8 cellular contexts compared by ENCODE assay signal in the genomic region with DNA sequence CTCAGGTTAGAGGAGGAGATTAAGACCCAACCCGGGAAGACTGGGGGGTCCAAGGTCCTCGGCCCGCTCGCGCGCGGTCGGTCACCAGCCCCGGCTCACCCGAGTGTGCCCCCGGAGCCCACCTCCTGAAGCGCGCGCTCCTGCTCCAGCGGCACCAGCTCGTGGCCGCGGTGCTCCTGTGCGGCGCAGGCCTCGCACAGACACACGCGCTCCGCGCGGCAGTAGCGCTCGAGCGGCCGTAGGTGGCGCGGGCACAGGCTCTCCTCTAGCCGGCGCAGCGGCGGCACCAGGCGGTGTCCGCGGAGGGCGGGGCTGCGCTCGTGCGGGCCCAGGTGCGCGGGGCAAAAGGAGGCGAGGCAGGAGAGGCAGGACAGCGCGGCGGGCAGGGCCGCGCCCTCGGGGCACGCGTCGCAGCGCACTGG. TPM values are rescaled to one million over a fixed set of nuclear protein-coding genes. Genes with fewer than 3 reads are reported as not detected.
DNase-seq lines count a peak whose midpoint lies in the region; ATAC-seq, FAIRE-seq and TF ChIP-seq lines count a peak whose summit lies in the region.

No MANE protein-coding gene starts in this region.

- POLR2A ChIA-PET in GM12878 (lab: Charles Lee): interaction anchor here (0.8 to 3.7 kb wide), 6 partner anchors 18 to 113 kb away, joined by 3 to 27 read pairs (median 4); partner anchors contain the start of genes GALK1 and TRIM65

- SMC1A ChIA-PET in GM12878 (lab: Charles Lee; ENCODE audit: uncharacterized antibody, unreplicated experiment): interaction anchor here (1.3 to 1.6 kb wide), 2 partner anchors 113 to 125 kb away, joined by 3 read pairs; partner anchors contain the start of gene GALK1

- CTCF ChIA-PET in GM12878 (lab: Yijun Ruan, JAX): interaction anchor here (0.6 to 7.9 kb wide), 13 partner anchors 13 to 603 kb away, joined by 3 to 81 read pairs (median 5); partner anchors contain the start of genes GALK1, TRIM65 and WBP2

- no peak for TF ChIP-seq RAD21 in GM12878 (IDR thresholded peaks at IDR 0.05; ENCODE audit: insufficient read depth, low read depth, low read length)

- peak; percentile 40 to 50 (median 45); a peak in 5 of 6 replicates for TF ChIP-seq CTCF in GM12878 (IDR thresholded peaks at IDR 0.05 in 2 of 3, conservative IDR thresholded peaks at IDR 0.05 in 1 of 3; ENCODE audit: control insufficient read depth in 2 of 3, extremely low read depth in 1 of 3, insufficient read depth in 1 of 3, low read depth in 3 of 3, low read length in 3 of 3)

- BruUV-seq in GM12878 (replicated peaks; lab: Mats Ljungman, UMichigan): no TSS peak

- TF ChIP-seq EP300 in GM12878 (IDR thresholded peaks at IDR 0.05; ENCODE audit: borderline replicate concordance in 1 of 2, control insufficient read depth in 1 of 2, low read depth in 2 of 2, low read length in 2 of 2): no peak

- H3K9me3 ChIP-seq in GM12878 (replicated peaks; ENCODE audit: control insufficient read depth, insufficient read depth, low read length) (no peaks in the 10 kb centered on the region), iPS-18a (ENCODE audit: control insufficient read depth, low read depth, low read length) (no peaks in the 10 kb centered on the region), skeletal muscle tissue (ENCODE audit: control insufficient read depth in 3 of 3, low read length in 3 of 3) (no peaks in the 10 kb centered on the region)

- no peak for FAIRE-seq in GM12878 (lab: Jason Lieb, UNC)

- WGBS in GM12878 (ENCODE audit: insufficient coverage, insufficient replicate concordance, low lambda C conversion rate, missing lambda C conversion rate): 1% methylated on average over 55 of the region's 56 CpGs

- H3K27me3 ChIP-seq in GM12878 (replicated peaks in 1 of 2; ENCODE audit: control insufficient read depth in 2 of 2, insufficient read depth in 2 of 2, low read length in 1 of 2) (peaks cover 2% of the 10 kb centered on the region in 2 experiments), iPS-18a (ENCODE audit: control insufficient read depth, insufficient read depth, low read length) (peaks cover 38% of the 10 kb centered on the region), skeletal muscle tissue (ENCODE audit: control insufficient read depth in 3 of 3, insufficient read depth in 3 of 3, low read length in 3 of 3) (no peaks in the 10 kb centered on the region)

- peaks cover 25% of the 10 kb centered on the region for H3K4me1 ChIP-seq in GM12878 (ENCODE audit: control insufficient read depth, insufficient read depth, low read length)
- H3K4me1 ChIP-seq in iPS-18a (ENCODE audit: control insufficient read depth, low read depth, low read length): no peaks in the 10 kb centered on the region
- H3K4me1 ChIP-seq in skeletal muscle tissue (ENCODE audit: control insufficient read depth in 3 of 3, insufficient read depth in 3 of 3, low read length in 3 of 3): peaks cover 46 to 67% (median 55%) of the 10 kb centered on the region in 3 donors

- H3K36me3 ChIP-seq in GM12878 (ENCODE audit: control insufficient read depth in 2 of 2, insufficient read depth in 2 of 2, low read length in 1 of 2) (no peaks in the 10 kb centered on the region), iPS-18a (ENCODE audit: control insufficient read depth, low read depth, low read length) (no peaks in the 10 kb centered on the region), skeletal muscle tissue (ENCODE audit: control insufficient read depth in 3 of 3, insufficient read depth in 3 of 3, low read length in 3 of 3) (peaks cover 0 to 11% (median 5%) of the 10 kb centered on the region in 3 donors)

- intact Hi-C loops in GM12878 (cut with micrococcal nuclease; ENCODE audit: unreplicated experiment): loop anchor here (2.0 kb wide), 1 partner anchor 19 kb away; the partner anchor contains the start of gene TRIM65

- H3K4me2 ChIP-seq in GM12878 (ENCODE audit: control insufficient read depth, insufficient read depth): peak overlapping the region; percentile 92

- peak overlapping the region; percentile 29; the same call in 1 of the 2 replicates for H3K4me3 ChIP-seq in GM12878
- H3K4me3 ChIP-seq in iPS-18a (ENCODE audit: low read length): peak overlapping the region; percentile 63
- peak overlapping the region; percentile 79 to 84 (median 79) for H3K4me3 ChIP-seq in skeletal muscle tissue (ENCODE audit: low read length in 3 of 3)

- peak overlapping the region; percentile 59 for H2AFZ ChIP-seq in GM12878 (ENCODE audit: control insufficient read depth, low read depth, low read length)

- in situ Hi-C loops in ACHN (cut with HindIII; ENCODE audit: low pct_ligation_motif_present, low pct_unique_long_range_greater_than_20kb, low sequenced_read_pairs) (no loop called here), GM12878 (cut with MboI) (no loop called here)

- RAD21 ChIA-PET in GM12878 (lab: Charles Lee; ENCODE audit: unreplicated experiment): interaction anchor here (1.6 to 2.4 kb wide), 4 partner anchors 19 to 124 kb away, joined by 4 to 16 read pairs (median 8); partner anchors contain the start of gene WBP2

- DNase-seq in ACHN (peak; percentile 83), M059J (ENCODE audit: low read depth) (peak; percentile 70), T-helper 9 cell (peak; percentile 62), GM12878 (ENCODE audit: low read depth, low spot score) (no peak)

- H3K9ac ChIP-seq in GM12878 (ENCODE audit: control insufficient read depth, insufficient read depth, low read length) (peak overlapping the region; percentile 24; the same call in 1 of the 2 replicates), iPS-18a (ENCODE audit: low read length) (no peak overlapping the region), skeletal muscle tissue (ENCODE audit: low read depth in 1 of 3, low read length in 3 of 3) (peak overlapping the region; percentile 87 to 90 (median 87))

- H4K20me1 ChIP-seq in GM12878 (ENCODE audit: control insufficient read depth, insufficient read depth): no peaks in the 10 kb centered on the region

- ATAC-seq in GM18861 (IDR thresholded peaks at IDR 0.05; ENCODE audit: unreplicated experiment) (peak; percentile 46), GM12878 (peak; percentile 83), GM21619 (IDR thresholded peaks at IDR 0.05; ENCODE audit: unreplicated experiment) (no peak)

- no peak for TF ChIP-seq POLR2A in GM12878 (IDR thresholded peaks at IDR 0.05; ENCODE audit: low read depth, low read length)

- H3K27ac ChIP-seq in GM12878 (ENCODE audit: control insufficient read depth, insufficient read depth) (no peak overlapping the region), iPS-18a (ENCODE audit: low read length) (no peak overlapping the region), skeletal muscle tissue (ENCODE audit: low read depth, low read length) (peak overlapping the region; percentile 96)

- no peaks in the 10 kb centered on the region for H3K79me2 ChIP-seq in GM12878 (ENCODE audit: control insufficient read depth, insufficient read depth, low read length)

RNA-seq across cellular contexts. Expression of gene TRIM47, which starts 0.6 kb away (rescaled TPM):
- 3.8 and 6.6 TPM in 2 replicates for total RNA-seq in M059J (2014; rRNA removed; shearing (Covaris generic))
- 4.6 and 7.4 TPM in 2 replicates for total RNA-seq in GM12878 (2013; cell fraction: nucleolus; rRNA removed)
- total RNA-seq in GM12878 (2014; rRNA removed): 9.6 and 9.8 TPM in 2 replicates
- total RNA-seq in GM12878 (2014; rRNA removed; fragmentation: Illumina TruSeq; extraction: Trizol): 3.7 and 4.3 TPM in 2 replicates
- 8.6 and 9.8 TPM in 2 replicates for total RNA-seq in GM12878 (2021)
- polyA plus RNA-seq in GM12878 (2011; ENCODE audit: low read depth): 0.16 TPM
- 0.12 and 0.35 TPM in 2 replicates for polyA plus RNA-seq in GM12878 (2011; rRNA removed)
- polyA plus RNA-seq in GM12878 (2011; cell fraction: cytosol; rRNA removed): 0.64 and 0.93 TPM in 2 replicates
- polyA plus RNA-seq in GM12878 (2011; cell fraction: nucleus; rRNA removed): 0.48 and 1.5 TPM in 2 replicates
- polyA plus RNA-seq in GM12878 (2012): 0.67 and 0.97 TPM in 2 replicates
- 0.84 and 4.6 TPM in 2 replicates for polyA plus RNA-seq in GM12878 (2014; fragmentation: Illumina TruSeq; extraction: Trizol)
- 1 to 10 TPM in 1 of 2 experiments, under 1 TPM in 1; 0.79 to 1.8 TPM for polyA plus RNA-seq in GM12878 (2014; fragmentation: Nextera tagmentation; extraction: Ambion mirVana)
- 8.4 and 11.3 TPM in 2 replicates for polyA plus RNA-seq in GM12878 (2014; rRNA removed)
- polyA plus RNA-seq in GM12878 (2016; fragmentation: Nextera tagmentation; extraction: Ambion mirVana): 1 to 10 TPM; 6.1 to 9.7 TPM
- not detected in 2 replicates for polyA minus RNA-seq in GM12878 (2011; rRNA and poly(A)+ RNA removed)
- 0.73 TPM in 1 of 2 replicates, not detected in the other for polyA minus RNA-seq in GM12878 (2011; cell fraction: cytosol; rRNA and poly(A)+ RNA removed)
- 0.96 and 0.97 TPM in 2 replicates for polyA minus RNA-seq in GM12878 (2011; cell fraction: nucleus; rRNA and poly(A)+ RNA removed)
- 23.5 TPM for total RNA-seq in skeletal muscle tissue

RNA-seq across cellular contexts. Expression of gene TRIM65, which starts 19.0 kb away (rescaled TPM):
- total RNA-seq in M059J (2014; rRNA removed; shearing (Covaris generic)): 6.4 and 11.1 TPM in 2 replicates
- total RNA-seq in GM12878 (2013; cell fraction: nucleolus; rRNA removed): 10.6 and 14.1 TPM in 2 replicates
- total RNA-seq in GM12878 (2014; rRNA removed): 21.0 and 26.0 TPM in 2 replicates
- 10.1 and 11.6 TPM in 2 replicates for total RNA-seq in GM12878 (2014; rRNA removed; fragmentation: Illumina TruSeq; extraction: Trizol)
- total RNA-seq in GM12878 (2021): 21.8 and 23.0 TPM in 2 replicates
- 3.9 TPM for polyA plus RNA-seq in GM12878 (2011; ENCODE audit: low read depth)
- 3.9 and 6.0 TPM in 2 replicates for polyA plus RNA-seq in GM12878 (2011; rRNA removed)
- polyA plus RNA-seq in GM12878 (2011; cell fraction: cytosol; rRNA removed): 7.4 and 8.5 TPM in 2 replicates
- 6.4 and 8.0 TPM in 2 replicates for polyA plus RNA-seq in GM12878 (2011; cell fraction: nucleus; rRNA removed)
- polyA plus RNA-seq in GM12878 (2012): 7.9 and 8.1 TPM in 2 replicates
- polyA plus RNA-seq in GM12878 (2014; fragmentation: Illumina TruSeq; extraction: Trizol): 7.2 and 10.0 TPM in 2 replicates
- 1 to 10 TPM; 1.4 to 3.8 TPM for polyA plus RNA-seq in GM12878 (2014; fragmentation: Nextera tagmentation; extraction: Ambion mirVana)
- 18.8 and 19.5 TPM in 2 replicates for polyA plus RNA-seq in GM12878 (2014; rRNA removed)
- 10 to 100 TPM in 1 of 2 experiments, 1 to 10 TPM in 1; 3.2 to 16.2 TPM for polyA plus RNA-seq in GM12878 (2016; fragmentation: Nextera tagmentation; extraction: Ambion mirVana)
- 2.4 and 6.8 TPM in 2 replicates for polyA minus RNA-seq in GM12878 (2011; rRNA and poly(A)+ RNA removed)
- polyA minus RNA-seq in GM12878 (2011; cell fraction: cytosol; rRNA and poly(A)+ RNA removed): 2.0 and 2.1 TPM in 2 replicates
- polyA minus RNA-seq in GM12878 (2011; cell fraction: nucleus; rRNA and poly(A)+ RNA removed): 2.2 and 4.6 TPM in 2 replicates
- 20.4 TPM for total RNA-seq in skeletal muscle tissue

RNA-seq across cellular contexts. Expression of gene WBP2, which starts 22.6 kb away (rescaled TPM):
- 32.5 and 35.8 TPM in 2 replicates for total RNA-seq in M059J (2014; rRNA removed; shearing (Covaris generic))
- total RNA-seq in GM12878 (2013; cell fraction: nucleolus; rRNA removed): 24.5 and 27.7 TPM in 2 replicates
- 26.0 and 28.4 TPM in 2 replicates for total RNA-seq in GM12878 (2014; rRNA removed)
- 11.8 and 12.1 TPM in 2 replicates for total RNA-seq in GM12878 (2014; rRNA removed; fragmentation: Illumina TruSeq; extraction: Trizol)
- 53.9 and 56.4 TPM in 2 replicates for total RNA-seq in GM12878 (2021)
- 45.2 TPM for polyA plus RNA-seq in GM12878 (2011; ENCODE audit: low read depth)
- 12.7 and 18.6 TPM in 2 replicates for polyA plus RNA-seq in GM12878 (2011; rRNA removed)
- polyA plus RNA-seq in GM12878 (2011; cell fraction: cytosol; rRNA removed): 18.8 and 21.9 TPM in 2 replicates
- polyA plus RNA-seq in GM12878 (2011; cell fraction: nucleus; rRNA removed): 60.2 and 65.4 TPM in 2 replicates
- 80.3 and 82.1 TPM in 2 replicates for polyA plus RNA-seq in GM12878 (2012)
- 40.8 and 53.4 TPM in 2 replicates for polyA plus RNA-seq in GM12878 (2014; fragmentation: Illumina TruSeq; extraction: Trizol)
- polyA plus RNA-seq in GM12878 (2014; fragmentation: Nextera tagmentation; extraction: Ambion mirVana): 1 to 10 TPM; 1.5 to 3.0 TPM
- 26.6 and 30.9 TPM in 2 replicates for polyA plus RNA-seq in GM12878 (2014; rRNA removed)
- polyA plus RNA-seq in GM12878 (2016; fragmentation: Nextera tagmentation; extraction: Ambion mirVana): 10 to 100 TPM; 49.8 to 57.3 TPM
- polyA minus RNA-seq in GM12878 (2011; rRNA and poly(A)+ RNA removed): 20.7 and 21.9 TPM in 2 replicates
- polyA minus RNA-seq in GM12878 (2011; cell fraction: cytosol; rRNA and poly(A)+ RNA removed): 11.9 and 13.1 TPM in 2 replicates
- polyA minus RNA-seq in GM12878 (2011; cell fraction: nucleus; rRNA and poly(A)+ RNA removed): 21.2 and 23.5 TPM in 2 replicates
- 17.7 TPM for total RNA-seq in skeletal muscle tissue

RNA-seq across cellular contexts. Expression of gene MRPL38, which starts 26.9 kb away (rescaled TPM):
- 30.3 and 39.4 TPM in 2 replicates for total RNA-seq in M059J (2014; rRNA removed; shearing (Covaris generic))
- 53.2 and 65.9 TPM in 2 replicates for total RNA-seq in GM12878 (2013; cell fraction: nucleolus; rRNA removed)
- total RNA-seq in GM12878 (2014; rRNA removed) (39.3 and 43.8 TPM in 2 replicates), GM12878 (2014; rRNA removed; fragmentation: Illumina TruSeq; extraction: Trizol) (49.3 and 52.1 TPM in 2 replicates), GM12878 (2021) (145 and 161 TPM in 2 replicates), skeletal muscle tissue (32.9 TPM)
- 17.8 TPM for polyA plus RNA-seq in GM12878 (2011; ENCODE audit: low read depth)
- polyA plus RNA-seq in GM12878 (2011; rRNA removed) (21.8 and 54.1 TPM in 2 replicates), GM12878 (2014; fragmentation: Illumina TruSeq; extraction: Trizol) (13.1 and 44.1 TPM in 2 replicates), GM12878 (2014; fragmentation: Nextera tagmentation; extraction: Ambion mirVana) (10 to 100 TPM in 1 of 2 experiments, 1 to 10 TPM in 1; 6.6 to 20.1 TPM), GM12878 (2014; rRNA removed) (76.9 and 84.1 TPM in 2 replicates), GM12878 (2016; fragmentation: Nextera tagmentation; extraction: Ambion mirVana) (100 to 1,000 TPM; 204 to 205 TPM)
- polyA plus RNA-seq in GM12878 (2011; cell fraction: cytosol; rRNA removed): 63.0 and 88.7 TPM in 2 replicates
- polyA plus RNA-seq in GM12878 (2011; cell fraction: nucleus; rRNA removed): 286 and 298 TPM in 2 replicates
- 44.0 and 47.0 TPM in 2 replicates for polyA plus RNA-seq in GM12878 (2012)
- 25.1 and 39.7 TPM in 2 replicates for polyA minus RNA-seq in GM12878 (2011; rRNA and poly(A)+ RNA removed)
- 21.5 and 33.3 TPM in 2 replicates for polyA minus RNA-seq in GM12878 (2011; cell fraction: cytosol; rRNA and poly(A)+ RNA removed)
- 36.5 and 65.6 TPM in 2 replicates for polyA minus RNA-seq in GM12878 (2011; cell fraction: nucleus; rRNA and poly(A)+ RNA removed)

RNA-seq across cellular contexts. Expression of gene UNC13D, which starts 33.6 kb away (rescaled TPM):
- 0.07 TPM in 1 of 2 replicates, not detected in the other for total RNA-seq in M059J (2014; rRNA removed; shearing (Covaris generic))
- 128 and 142 TPM in 2 replicates for total RNA-seq in GM12878 (2013; cell fraction: nucleolus; rRNA removed)
- total RNA-seq in GM12878 (2014; rRNA removed): 37.9 and 45.2 TPM in 2 replicates
- total RNA-seq in GM12878 (2014; rRNA removed; fragmentation: Illumina TruSeq; extraction: Trizol): 10.0 and 10.3 TPM in 2 replicates
- total RNA-seq in GM12878 (2021): 58.6 and 63.9 TPM in 2 replicates
- polyA plus RNA-seq in GM12878 (2011; ENCODE audit: low read depth): 46.6 TPM
- 9.2 and 15.5 TPM in 2 replicates for polyA plus RNA-seq in GM12878 (2011; rRNA removed)
- 11.1 and 15.5 TPM in 2 replicates for polyA plus RNA-seq in GM12878 (2011; cell fraction: cytosol; rRNA removed)
- polyA plus RNA-seq in GM12878 (2011; cell fraction: nucleus; rRNA removed): 157 and 179 TPM in 2 replicates
- 42.6 and 46.6 TPM in 2 replicates for polyA plus RNA-seq in GM12878 (2012)
- 4.0 and 14.4 TPM in 2 replicates for polyA plus RNA-seq in GM12878 (2014; fragmentation: Illumina TruSeq; extraction: Trizol)
- 1 to 10 TPM in 1 of 2 experiments, under 1 TPM in 1; 0.32 to 1.6 TPM for polyA plus RNA-seq in GM12878 (2014; fragmentation: Nextera tagmentation; extraction: Ambion mirVana)
- 37.1 and 46.0 TPM in 2 replicates for polyA plus RNA-seq in GM12878 (2014; rRNA removed)
- polyA plus RNA-seq in GM12878 (2016; fragmentation: Nextera tagmentation; extraction: Ambion mirVana): 10 to 100 TPM; 34.9 to 37.4 TPM
- polyA minus RNA-seq in GM12878 (2011; rRNA and poly(A)+ RNA removed): 12.5 and 23.1 TPM in 2 replicates
- 9.7 and 12.6 TPM in 2 replicates for polyA minus RNA-seq in GM12878 (2011; cell fraction: cytosol; rRNA and poly(A)+ RNA removed)
- 47.1 and 66.4 TPM in 2 replicates for polyA minus RNA-seq in GM12878 (2011; cell fraction: nucleus; rRNA and poly(A)+ RNA removed)
- 1.6 TPM for total RNA-seq in skeletal muscle tissue

Comparison
In these comparisons a context has a peak if more than half of its experiments do, and no peak if none do; other contexts are left out.
1. H3K4me3 ChIP-seq: peak in every context shown above with its lines; median percentile 79 in skeletal muscle tissue; 63 in iPS-18a; 29 in GM12878.